8 cellular contexts compared by ENCODE assay signal in the genomic region with DNA sequence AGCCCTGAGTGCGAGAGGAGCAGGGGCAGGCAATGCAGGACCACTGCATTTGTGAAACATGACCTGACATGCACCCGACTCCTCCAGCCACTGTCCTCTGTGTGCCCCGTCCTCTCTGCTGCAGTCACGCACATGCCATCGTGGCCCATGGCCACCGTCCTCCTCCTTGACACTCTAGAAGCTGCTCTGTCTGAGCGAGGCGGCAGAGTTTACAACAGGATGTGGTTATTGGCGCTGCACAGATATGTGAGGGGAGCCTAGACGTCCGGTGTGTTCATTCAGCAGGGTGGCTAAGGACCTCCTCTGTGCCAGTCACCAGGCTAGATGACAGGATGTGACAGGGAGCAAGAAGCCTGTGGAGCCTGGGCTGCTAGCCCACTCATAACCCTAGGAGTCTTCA.
DNase-seq lines count a peak whose midpoint lies in the region; ATAC-seq and TF ChIP-seq lines count a peak whose summit lies in the region.

No MANE protein-coding gene starts in this region.

- no peaks in the 10 kb centered on the region for H3K79me2 ChIP-seq in SK-N-SH (ENCODE audit: insufficient read depth)

- TF ChIP-seq CTCF in SK-N-SH (IDR thresholded peaks at IDR 0.05) = no peak

- peak overlapping the region; percentile 74 to 93 (median 88) for H3K4me3 Mint-ChIP-seq in CD8-positive, alpha-beta memory T cell
- peak overlapping the region; percentile 70 for H3K4me3 Mint-ChIP-seq in activated CD4-positive, alpha-beta memory T cell treated with anti-CD3 and anti-CD28 coated beads, Interleukin-2, amount 10 ng/mL, durations not matched to agents 7 days and 5 days

- peak overlapping the region; percentile 65 for H3K4me3 ChIP-seq in CD8-positive, alpha-beta memory T cell (ENCODE audit: low read length)
- H3K4me3 ChIP-seq in SK-N-SH (ENCODE audit: low read depth in 2 of 2, low read length in 1 of 2) = no peak overlapping the region

- intact Hi-C loops in left ventricle myocardium superior (cut with micrococcal nuclease) = no loop called here

- no peaks in the 10 kb centered on the region for H3F3A ChIP-seq in SK-N-SH (replicated peaks; ENCODE audit: insufficient read depth)

- no peaks in the 10 kb centered on the region for H3K36me3 ChIP-seq in CD8-positive, alpha-beta memory T cell (ENCODE audit: insufficient read depth, low read length)
- no peaks in the 10 kb centered on the region for H3K36me3 ChIP-seq in SK-N-SH (replicated peaks in 1 of 2; ENCODE audit: control insufficient read depth in 1 of 2, insufficient read depth in 2 of 2, low read length in 1 of 2)

- no peaks in the 10 kb centered on the region for H4K20me1 ChIP-seq in SK-N-SH (ENCODE audit: insufficient read depth)

- no peak for TF ChIP-seq RAD21 in SK-N-SH (IDR thresholded peaks at IDR 0.05; ENCODE audit: low read length)

- peaks cover 46 to 63% (median 62%) of the 10 kb centered on the region in 3 donors for H3K4me1 Mint-ChIP-seq in CD8-positive, alpha-beta memory T cell
- peaks cover 40% of the 10 kb centered on the region for H3K4me1 Mint-ChIP-seq in activated CD4-positive, alpha-beta memory T cell treated with anti-CD3 and anti-CD28 coated beads, Interleukin-2, amount 10 ng/mL, durations not matched to agents 7 days and 5 days

- POLR2A ChIA-PET in CD8-positive, alpha-beta memory T cell (lab: Charles Lee) = interaction anchor here (0.5 to 1.3 kb wide), 5 partner anchors 19 to 266 kb away, joined by 3 to 5 read pairs (median 3); no protein-coding TSS in a partner anchor
- POLR2A ChIA-PET in activated CD4-positive, alpha-beta memory T cell treated with anti-CD3 and anti-CD28 coated beads, Interleukin-2, amount 10 ng/mL, durations not matched to agents 7 days and 5 days (lab: Charles Lee) = interaction anchor here (1.0 to 3.7 kb wide), 26 partner anchors 9 to 401 kb away, joined by 3 to 44 read pairs (median 4); partner anchors contain the start of gene SLC25A15
- POLR2A ChIA-PET in SK-N-SH (lab: Yijun Ruan, JAX) = no interaction called here

- peak; percentile 67 to 93 (median 80) for DNase-seq in CD8-positive, alpha-beta memory T cell
- DNase-seq in HT1080 (ENCODE audit: low read depth) (peak; percentile 85), left ventricle myocardium superior (no peak), T1000 (lab: John Stamatoyannopoulos, UW) (no peak), SK-N-SH (no peak)
- DNase-seq in activated CD4-positive, alpha-beta memory T cell treated with anti-CD3 and anti-CD28 coated beads, Interleukin-2, amount 10 ng/mL, durations not matched to agents 7 days and 5 days = peak; percentile 92
- peak; percentile 57 to 62 for DNase-seq in stimulated activated CD8-positive, alpha-beta memory T cell treated with anti-CD3 and anti-CD28 coated beads, Interleukin-2, amount 100 ng/mL, for 1 hour (ENCODE audit: low read depth in 2 of 2)

- H3K27me3 ChIP-seq in CD8-positive, alpha-beta memory T cell (ENCODE audit: insufficient read depth, low read length, poor library complexity, severe bottlenecking) = no peaks in the 10 kb centered on the region
- H3K27me3 ChIP-seq in SK-N-SH (ENCODE audit: insufficient read depth) = no peaks in the 10 kb centered on the region

- H3K4me2 ChIP-seq in SK-N-SH = no peak overlapping the region

- H3K9me2 ChIP-seq in SK-N-SH = no peaks in the 10 kb centered on the region

- H3K27ac ChIP-seq in CD8-positive, alpha-beta memory T cell (ENCODE audit: low read depth, low read length) = peak overlapping the region; percentile 99
- no peak overlapping the region for H3K27ac ChIP-seq in SK-N-SH (ENCODE audit: low read depth in 2 of 2, low read length in 1 of 2)

- H3K9me3 Mint-ChIP-seq in CD8-positive, alpha-beta memory T cell = no peaks in the 10 kb centered on the region
- peaks cover 10% of the 10 kb centered on the region for H3K9me3 Mint-ChIP-seq in activated CD4-positive, alpha-beta memory T cell treated with anti-CD3 and anti-CD28 coated beads, Interleukin-2, amount 10 ng/mL, durations not matched to agents 7 days and 5 days

- TF ChIP-seq EP300 in SK-N-SH (IDR thresholded peaks at IDR 0.05; ENCODE audit: borderline replicate concordance in 1 of 2, low read depth in 1 of 2, low read length in 1 of 2) = no peak

- CTCF ChIA-PET in CD8-positive, alpha-beta memory T cell (lab: Charles Lee) = interaction anchor here (1.2 to 1.8 kb wide), 4 partner anchors 82 to 320 kb away, joined by 3 to 7 read pairs (median 5); no protein-coding TSS in a partner anchor
- CTCF ChIA-PET in activated CD4-positive, alpha-beta memory T cell treated with anti-CD3 and anti-CD28 coated beads, Interleukin-2, amount 10 ng/mL, durations not matched to agents 7 days and 5 days (lab: Charles Lee) = interaction anchor here (0.6 to 1.2 kb wide), 4 partner anchors 213 to 279 kb away, joined by 3 read pairs; no protein-coding TSS in a partner anchor
- CTCF ChIA-PET in SK-N-SH (lab: Yijun Ruan, JAX) = no interaction called here

- H3K27ac Mint-ChIP-seq in CD8-positive, alpha-beta memory T cell = peak overlapping the region; percentile 92 to 99 (median 98)
- peak overlapping the region; percentile 90 for H3K27ac Mint-ChIP-seq in activated CD4-positive, alpha-beta memory T cell treated with anti-CD3 and anti-CD28 coated beads, Interleukin-2, amount 10 ng/mL, durations not matched to agents 7 days and 5 days

- no peak overlapping the region for H3K9ac ChIP-seq in SK-N-SH

- ATAC-seq in GM19468 (IDR thresholded peaks at IDR 0.05; ENCODE audit: extremely low read depth, unreplicated experiment) (peak; percentile 98), left ventricle myocardium superior (peak; percentile 48)

- peaks cover 47% of the 10 kb centered on the region for H3K4me1 ChIP-seq in CD8-positive, alpha-beta memory T cell (ENCODE audit: insufficient read depth, low read length)
- H3K4me1 ChIP-seq in SK-N-SH (ENCODE audit: control insufficient read depth in 1 of 2, insufficient read depth in 2 of 2, low read depth in 1 of 2, low read length in 1 of 2) = no peaks in the 10 kb centered on the region; a peak in 1 of 4 replicates

- peaks cover 0 to 4% (median 0%) of the 10 kb centered on the region in 3 donors for H3K36me3 Mint-ChIP-seq in CD8-positive, alpha-beta memory T cell
- peaks cover 16% of the 10 kb centered on the region for H3K36me3 Mint-ChIP-seq in activated CD4-positive, alpha-beta memory T cell treated with anti-CD3 and anti-CD28 coated beads, Interleukin-2, amount 10 ng/mL, durations not matched to agents 7 days and 5 days (ENCODE audit: low read depth)

- 84% methylated on average over 11 of the region's 11 CpGs for WGBS in SK-N-SH (ENCODE audit: low lambda C conversion rate)

- H2AFZ ChIP-seq in SK-N-SH (ENCODE audit: low read depth) = no peak overlapping the region

- no peaks in the 10 kb centered on the region for H3K9me3 ChIP-seq in CD8-positive, alpha-beta memory T cell (ENCODE audit: low read length)
- H3K9me3 ChIP-seq in SK-N-SH = no peaks in the 10 kb centered on the region

- H3K27me3 Mint-ChIP-seq in CD8-positive, alpha-beta memory T cell = no peaks in the 10 kb centered on the region
- H3K27me3 Mint-ChIP-seq in activated CD4-positive, alpha-beta memory T cell treated with anti-CD3 and anti-CD28 coated beads, Interleukin-2, amount 10 ng/mL, durations not matched to agents 7 days and 5 days = no peaks in the 10 kb centered on the region

TF ChIP-seq in SK-N-SH, 30 proteins besides CTCF, POLR2A, EP300 and RAD21:
- no peak for TF ChIP-seq RFX5 (IDR thresholded peaks at IDR 0.05; ENCODE audit: low read length)
- no peak for TF ChIP-seq CHD2 (IDR thresholded peaks at IDR 0.05; ENCODE audit: low read length, partially characterized antibody)
- TF ChIP-seq TAF1 (IDR thresholded peaks at IDR 0.05; ENCODE audit: borderline replicate concordance, low read depth, low read length) = no peak
- no peak for TF ChIP-seq GABPA (IDR thresholded peaks at IDR 0.05; ENCODE audit: low read depth)
- TF ChIP-seq, protein P1, sequence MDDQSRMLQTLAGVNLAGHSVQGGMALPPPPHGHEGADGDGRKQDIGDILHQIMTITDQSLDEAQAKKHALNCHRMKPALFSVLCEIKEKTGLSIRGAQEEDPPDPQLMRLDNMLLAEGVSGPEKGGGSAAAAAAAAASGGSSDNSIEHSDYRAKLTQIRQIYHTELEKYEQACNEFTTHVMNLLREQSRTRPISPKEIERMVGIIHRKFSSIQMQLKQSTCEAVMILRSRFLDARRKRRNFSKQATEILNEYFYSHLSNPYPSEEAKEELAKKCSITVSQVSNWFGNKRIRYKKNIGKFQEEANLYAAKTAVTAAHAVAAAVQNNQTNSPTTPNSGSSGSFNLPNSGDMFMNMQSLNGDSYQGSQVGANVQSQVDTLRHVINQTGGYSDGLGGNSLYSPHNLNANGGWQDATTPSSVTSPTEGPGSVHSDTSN (IDR thresholded peaks at IDR 0.05) = no peak
- no peak for TF ChIP-seq FOXM1 (IDR thresholded peaks at IDR 0.05; ENCODE audit: low read depth)
- no peak for TF ChIP-seq NRF1 (IDR thresholded peaks at IDR 0.05; ENCODE audit: low read depth, low read length)
- TF ChIP-seq YY1 (IDR thresholded peaks at IDR 0.05; ENCODE audit: low read depth) = no peak
- TF ChIP-seq FOXJ3 (CRISPR knock-in tag; IDR thresholded peaks at IDR 0.05) = no peak
- TF ChIP-seq, protein P2, sequence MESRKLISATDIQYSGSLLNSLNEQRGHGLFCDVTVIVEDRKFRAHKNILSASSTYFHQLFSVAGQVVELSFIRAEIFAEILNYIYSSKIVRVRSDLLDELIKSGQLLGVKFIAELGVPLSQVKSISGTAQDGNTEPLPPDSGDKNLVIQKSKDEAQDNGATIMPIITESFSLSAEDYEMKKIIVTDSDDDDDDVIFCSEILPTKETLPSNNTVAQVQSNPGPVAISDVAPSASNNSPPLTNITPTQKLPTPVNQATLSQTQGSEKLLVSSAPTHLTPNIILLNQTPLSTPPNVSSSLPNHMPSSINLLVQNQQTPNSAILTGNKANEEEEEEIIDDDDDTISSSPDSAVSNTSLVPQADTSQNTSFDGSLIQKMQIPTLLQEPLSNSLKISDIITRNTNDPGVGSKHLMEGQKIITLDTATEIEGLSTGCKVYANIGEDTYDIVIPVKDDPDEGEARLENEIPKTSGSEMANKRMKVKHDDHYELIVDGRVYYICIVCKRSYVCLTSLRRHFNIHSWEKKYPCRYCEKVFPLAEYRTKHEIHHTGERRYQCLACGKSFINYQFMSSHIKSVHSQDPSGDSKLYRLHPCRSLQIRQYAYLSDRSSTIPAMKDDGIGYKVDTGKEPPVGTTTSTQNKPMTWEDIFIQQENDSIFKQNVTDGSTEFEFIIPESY (IDR thresholded peaks at IDR 0.05; ENCODE audit: borderline replicate concordance, low read depth) = no peak
- TF ChIP-seq EZH2phosphoT487 (IDR thresholded peaks at IDR 0.05; ENCODE audit: borderline replicate concordance, low read depth) = no peak
- TF ChIP-seq, protein P3, sequence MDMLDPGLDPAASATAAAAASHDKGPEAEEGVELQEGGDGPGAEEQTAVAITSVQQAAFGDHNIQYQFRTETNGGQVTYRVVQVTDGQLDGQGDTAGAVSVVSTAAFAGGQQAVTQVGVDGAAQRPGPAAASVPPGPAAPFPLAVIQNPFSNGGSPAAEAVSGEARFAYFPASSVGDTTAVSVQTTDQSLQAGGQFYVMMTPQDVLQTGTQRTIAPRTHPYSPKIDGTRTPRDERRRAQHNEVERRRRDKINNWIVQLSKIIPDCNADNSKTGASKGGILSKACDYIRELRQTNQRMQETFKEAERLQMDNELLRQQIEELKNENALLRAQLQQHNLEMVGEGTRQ (IDR thresholded peaks at IDR 0.05; ENCODE audit: borderline replicate concordance, low read depth, low read length) = no peak

Comparison
In these comparisons a context has a peak if more than half of its experiments do, and no peak if none do; other contexts are left out.
1. DNase-seq: peak in CD8-positive, alpha-beta memory T cell (5 of 5), HT1080 (single experiment), activated CD4-positive, alpha-beta memory T cell treated with anti-CD3 and anti-CD28 coated beads, Interleukin-2, amount 10 ng/mL, durations not matched to agents 7 days and 5 days (single experiment) and stimulated activated CD8-positive, alpha-beta memory T cell treated with anti-CD3 and anti-CD28 coated beads, Interleukin-2, amount 100 ng/mL, for 1 hour (2 of 2); none in left ventricle myocardium superior (single experiment), T1000 (single experiment) and SK-N-SH (single experiment).